Comparison of ENCODE assay signal across 8 cellular contexts in genomic region chr17:39863918-39864746, GRCh38. TPM values are rescaled to one million over a fixed set of nuclear protein-coding genes. Genes with fewer than 3 reads are reported as not detected.
A peak's percentile ranks its signal among the peaks of the same experiment; 100 is the strongest.
DNase-seq lines count a peak whose midpoint lies in the region; ATAC-seq and TF ChIP-seq lines count a peak whose summit lies in the region.

Gene IKZF3, minus strand, starts transcription at chr17:39864312. Its CDS starts 186 bp downstream, at chr17:39864126.

- ATAC-seq in GM18867 (IDR thresholded peaks at IDR 0.05; ENCODE audit: unreplicated experiment), result peak; percentile 31

- H3K27me3 ChIP-seq in kidney epithelial cell (ENCODE audit: control insufficient read depth, insufficient read depth, low read length), result peaks cover 27% of the 10 kb centered on the region

- in situ Hi-C loops in ACHN (cut with HindIII; ENCODE audit: low pct_ligation_motif_present, low pct_unique_long_range_greater_than_20kb, low sequenced_read_pairs), result no loop called here

- peak; percentile 46 for DNase-seq in ACHN
- DNase-seq in HuH-7 (ENCODE audit: low spot score), result peak; percentile 63
- DNase-seq in T-helper 2 cell, result peak; percentile 73 to 85 (median 76)
- DNase-seq in amniotic epithelial cell (ENCODE audit: low read depth), result peak; percentile 31
- peak; percentile 18 for DNase-seq in kidney epithelial cell (ENCODE audit: low read depth)
- peak; percentile 69 to 75 (median 75) for DNase-seq in stimulated activated CD4-positive, alpha-beta T cell treated with anti-CD3 and anti-CD28 coated beads, TNF-alpha, amount 100 ng/mL, for 1 hour (ENCODE audit: low read depth in 3 of 3, low spot score in 1 of 3)
- DNase-seq in cortex of kidney (lab: John Stamatoyannopoulos, UW), result no peak

- H3K36me3 ChIP-seq in kidney epithelial cell (ENCODE audit: control insufficient read depth, insufficient read depth, low read length), result no peaks in the 10 kb centered on the region

- no peak for TF ChIP-seq CTCF in kidney epithelial cell (IDR thresholded peaks at IDR 0.05; ENCODE audit: insufficient read depth, low read length, poor library complexity, severe bottlenecking)

- no peak within 1 kb of the TSS for H3K4me3 ChIP-seq in kidney epithelial cell (ENCODE audit: low read depth, low read length)

RNA-seq across cellular contexts. Expression of gene IKZF3, which starts in this region (rescaled TPM):
- 0.17 and 0.89 TPM in 2 replicates for total RNA-seq in kidney epithelial cell

Comparison
In these comparisons a context has a peak if more than half of its experiments do, and no peak if none do; other contexts are left out.
1. Peak in DNase-seq in kidney epithelial cell; RNA of the gene not detected or under 1 TPM.